Comparison of ENCODE assay signal across 11 cellular contexts in the genomic region with DNA sequence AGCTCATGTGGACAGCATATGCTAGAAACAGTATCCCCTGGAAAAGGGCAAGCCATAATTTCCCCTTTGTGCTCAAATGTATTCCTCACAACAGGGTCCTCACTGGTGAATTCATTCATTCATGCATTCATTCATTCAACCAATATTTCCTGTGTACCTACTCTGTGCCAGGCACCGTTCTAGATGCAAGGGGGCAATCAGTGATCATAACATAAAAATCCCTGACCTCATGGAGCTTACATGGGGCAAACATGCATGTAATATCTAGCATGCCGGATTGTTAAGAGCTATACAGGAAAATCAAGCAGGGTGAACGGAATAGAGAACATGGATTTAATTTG. TPM values are rescaled to one million over a fixed set of nuclear protein-coding genes. Genes with fewer than 3 reads are reported as not detected.
DNase-seq lines count a peak whose midpoint lies in the region; ATAC-seq and TF ChIP-seq lines count a peak whose summit lies in the region.
"Had no signal": no experiment of that assay in that cellular context is flagged by ENCODE, and none has a peak within 500 bp of the region (broad histone marks: within the 10 kb centered on the region; RNA-seq: fewer than 3 reads in every experiment).

No MANE protein-coding gene starts in this region.

- H3K4me2 ChIP-seq in osteoblast (ENCODE audit: insufficient read depth, low read length): no peak overlapping the region

- ATAC-seq in central memory CD8-positive, alpha-beta T cell (replicated peaks; ENCODE audit: extremely low read depth, poor library complexity, severe bottlenecking): no peak
- no peak for ATAC-seq in HG03196 (IDR thresholded peaks at IDR 0.05; ENCODE audit: unreplicated experiment)

- DNase-seq in T-helper 1 cell (no peak), NT2/D1 (ENCODE audit: low read depth, low spot score) (no peak), osteoblast (ENCODE audit: insufficient read length, low spot score, missing footprints) (peak; percentile 29), esophagus squamous epithelium (lab: John Stamatoyannopoulos, UW) (no peak), cardiac septum (ENCODE audit: low spot score) (no peak)
- DNase-seq in central memory CD8-positive, alpha-beta T cell (ENCODE audit: low spot score in 2 of 2): no peak
- DNase-seq: NCI-H1105, sigmoid colon had no signal

- no peak for TF ChIP-seq POLR2A in esophagus squamous epithelium (IDR thresholded peaks at IDR 0.05)

- H3K36me3 ChIP-seq in NT2/D1 (ENCODE audit: insufficient read depth, insufficient read length, low read length) (peaks cover 58% of the 10 kb centered on the region), osteoblast (ENCODE audit: insufficient read depth, low read length) (peaks cover 7% of the 10 kb centered on the region), esophagus squamous epithelium (peaks cover 0 to 46% (median 3%) of the 10 kb centered on the region in 3 donors)

- H3K4me1 ChIP-seq in NT2/D1 (ENCODE audit: insufficient read depth, insufficient read length): peaks cover 13% of the 10 kb centered on the region
- peaks cover 35% of the 10 kb centered on the region for H3K4me1 ChIP-seq in osteoblast (ENCODE audit: insufficient read depth, low read length)
- peaks cover 31 to 88% (median 45%) of the 10 kb centered on the region in 3 donors for H3K4me1 ChIP-seq in esophagus squamous epithelium

- no peaks in the 10 kb centered on the region for H3K27me3 Mint-ChIP-seq in T-helper 1 cell treated with Interleukin-12 subunit alpha and Interleukin-12 subunit beta and Interleukin-4 antibody, amounts not matched to agents 30 μg/mL and 1 μg/mL, for 36 hours (ENCODE audit: low read depth)
- no peaks in the 10 kb centered on the region for H3K27me3 Mint-ChIP-seq in central memory CD8-positive, alpha-beta T cell

- no peak overlapping the region for H3K4me3 ChIP-seq in NT2/D1 (ENCODE audit: insufficient read length, low read depth)
- H3K4me3 ChIP-seq in osteoblast (ENCODE audit: insufficient read depth, low read length): no peak overlapping the region
- no peak overlapping the region for H3K4me3 ChIP-seq in esophagus squamous epithelium
- H3K4me3 ChIP-seq: sigmoid colon had no signal

- no peaks in the 10 kb centered on the region for H3K9me3 Mint-ChIP-seq in T-helper 1 cell treated with Interleukin-12 subunit alpha and Interleukin-12 subunit beta and Interleukin-4 antibody, amounts not matched to agents 30 μg/mL and 1 μg/mL, for 36 hours
- no peaks in the 10 kb centered on the region for H3K9me3 Mint-ChIP-seq in central memory CD8-positive, alpha-beta T cell

- 83 to 89% methylated on average over 3 of the region's 3 CpGs for WGBS in esophagus squamous epithelium, 2 donors

- H3K36me3 Mint-ChIP-seq in T-helper 1 cell treated with Interleukin-12 subunit alpha and Interleukin-12 subunit beta and Interleukin-4 antibody, amounts not matched to agents 30 μg/mL and 1 μg/mL, for 36 hours (ENCODE audit: low read depth): peaks cover 22% of the 10 kb centered on the region
- peaks cover 19% of the 10 kb centered on the region for H3K36me3 Mint-ChIP-seq in central memory CD8-positive, alpha-beta T cell (ENCODE audit: insufficient read depth)

- peak overlapping the region; percentile 93 for H3K4me3 Mint-ChIP-seq in T-helper 1 cell treated with Interleukin-12 subunit alpha and Interleukin-12 subunit beta and Interleukin-4 antibody, amounts not matched to agents 30 μg/mL and 1 μg/mL, for 36 hours
- H3K4me3 Mint-ChIP-seq in central memory CD8-positive, alpha-beta T cell: peak overlapping the region; percentile 99

- H3K79me2 ChIP-seq in osteoblast (ENCODE audit: insufficient read depth, low read length): peaks cover 87% of the 10 kb centered on the region

- H3K27me3 ChIP-seq in NT2/D1 (ENCODE audit: insufficient read depth, insufficient read length) (no peaks in the 10 kb centered on the region), osteoblast (ENCODE audit: insufficient read depth, low read length) (no peaks in the 10 kb centered on the region), esophagus squamous epithelium (no peaks in the 10 kb centered on the region)
- H3K27me3 ChIP-seq: sigmoid colon had no signal

- H3K27ac ChIP-seq in osteoblast (ENCODE audit: low read depth, low read length): no peak overlapping the region
- peak overlapping the region in 1 of 4 donors; percentile 24 for H3K27ac ChIP-seq in esophagus squamous epithelium
- H3K27ac ChIP-seq: 22Rv1, sigmoid colon had no signal

- TF ChIP-seq CTCF in osteoblast (IDR thresholded peaks at IDR 0.05; ENCODE audit: extremely low read depth, low read depth, low read length) (no peak), esophagus squamous epithelium (IDR thresholded peaks at IDR 0.05) (no peak)

- H3K27ac Mint-ChIP-seq in T-helper 1 cell treated with Interleukin-12 subunit alpha and Interleukin-12 subunit beta and Interleukin-4 antibody, amounts not matched to agents 30 μg/mL and 1 μg/mL, for 36 hours: peak overlapping the region; percentile 51
- peak overlapping the region; percentile 56 for H3K27ac Mint-ChIP-seq in central memory CD8-positive, alpha-beta T cell (ENCODE audit: low read depth)

- peaks cover 59% of the 10 kb centered on the region for H4K20me1 ChIP-seq in osteoblast (ENCODE audit: insufficient read depth, low read length)

- H3K4me1 Mint-ChIP-seq in T-helper 1 cell treated with Interleukin-12 subunit alpha and Interleukin-12 subunit beta and Interleukin-4 antibody, amounts not matched to agents 30 μg/mL and 1 μg/mL, for 36 hours (ENCODE audit: low read depth): peaks cover 57% of the 10 kb centered on the region
- H3K4me1 Mint-ChIP-seq in central memory CD8-positive, alpha-beta T cell: peaks cover 70% of the 10 kb centered on the region

- intact Hi-C loops in esophagus squamous epithelium (cut with DNase I): no loop called here
- intact Hi-C loops in cardiac septum (cut with DNase I): no loop called here

- no peaks in the 10 kb centered on the region for H3K9me3 ChIP-seq in NT2/D1 (ENCODE audit: insufficient read depth, low read length)
- H3K9me3 ChIP-seq in osteoblast (ENCODE audit: low read depth, low read length): no peaks in the 10 kb centered on the region
- no peaks in the 10 kb centered on the region for H3K9me3 ChIP-seq in esophagus squamous epithelium
- H3K9me3 ChIP-seq: sigmoid colon had no signal

- H2AFZ ChIP-seq in osteoblast (ENCODE audit: low read length): no peak overlapping the region

- peak overlapping the region; percentile 57 for H3K9ac ChIP-seq in NT2/D1 (ENCODE audit: insufficient read length, low read depth)

RNA-seq across cellular contexts. Expression of gene RANBP3, which starts 2.6 kb away (rescaled TPM):
- total RNA-seq in osteoblast (40.5 and 42.1 TPM in 2 replicates), esophagus squamous epithelium (10 to 100 TPM; 38.0 to 77.8 (median 39.6) TPM), cardiac septum (49.0 TPM)
